In genomic region chr12:53244337-53244736, GRCh38 we compare ENCODE assay signal across 20 cellular contexts. TPM values are rescaled to one million over a fixed set of nuclear protein-coding genes. Genes with fewer than 3 reads are reported as not detected.
DNase-seq lines count a peak whose midpoint lies in the region; ATAC-seq and TF ChIP-seq lines count a peak whose summit lies in the region.
"Had no signal": no experiment of that assay in that cellular context is flagged by ENCODE, and none has a peak within 500 bp of the region (broad histone marks: within the 10 kb centered on the region; RNA-seq: fewer than 3 reads in every experiment).

No MANE protein-coding gene starts in this region.

- DNase-seq in MM.1S (no peak), left ventricle myocardium superior (no peak), NCI-H1694 (lab: John Stamatoyannopoulos, UW) (no peak)
- DNase-seq: activated CD4-positive, alpha-beta T cell treated with anti-CD3 and anti-CD28 coated beads for 4 hours; activated CD8-positive, alpha-beta memory T cell treated with anti-CD3 and anti-CD28 coated beads, Interleukin-2, amount 50 U/mL, for 48 hours; activated naive CD4-positive, alpha-beta T cell; kidney glomerular epithelial cell; NCI-H146; NCI-H226; NK-92 treated with Interleukin-12 subunit alpha and Interleukin-12 subunit beta, amount 100 ng/mL, for 24 hours; stimulated activated CD4-positive, alpha-beta T cell treated with anti-CD3 and anti-CD28 coated beads, Interleukin-15, amount 100 ng/mL, for 24 hours; stimulated activated naive CD4-positive, alpha-beta T cell treated with Interleukin-2 at 50 U/mL for 16 hours; T-helper 9 cell had no signal

- no peaks in the 10 kb centered on the region for H3K36me3 ChIP-seq in MM.1S (replicated peaks; ENCODE audit: insufficient read depth, low read length)
- no peaks in the 10 kb centered on the region for H3K36me3 ChIP-seq in OCI-LY3 (replicated peaks; ENCODE audit: low read depth, low read length)
- H3K36me3 ChIP-seq: ascending aorta, neutrophil, SJSA1 had no signal

- H3K4me1 ChIP-seq in MM.1S (ENCODE audit: low read length): peaks cover 12% of the 10 kb centered on the region
- peaks cover 13% of the 10 kb centered on the region for H3K4me1 ChIP-seq in OCI-LY3 (ENCODE audit: low read length)
- H3K4me1 ChIP-seq: ascending aorta, SJSA1 had no signal

- H3K27ac ChIP-seq in MM.1S (ENCODE audit: low read length) (no peak overlapping the region), OCI-LY3 (ENCODE audit: low read length) (no peak overlapping the region)
- H3K27ac ChIP-seq: ascending aorta, neutrophil, SJSA1 had no signal

- H4K20me1 ChIP-seq in MM.1S (ENCODE audit: insufficient read depth, low read length): no peaks in the 10 kb centered on the region
- H4K20me1 ChIP-seq in OCI-LY3 (ENCODE audit: insufficient read depth, low read length): no peaks in the 10 kb centered on the region

- H3K9me3 ChIP-seq in MM.1S (replicated peaks; ENCODE audit: insufficient read depth, low read length) (no peaks in the 10 kb centered on the region), OCI-LY3 (ENCODE audit: insufficient read depth, low read length) (no peaks in the 10 kb centered on the region)
- H3K9me3 ChIP-seq: ascending aorta, neutrophil, SJSA1 had no signal

- H3K9ac ChIP-seq in MM.1S (ENCODE audit: low read length) (no peak overlapping the region), OCI-LY3 (ENCODE audit: low read length) (no peak overlapping the region)

- no peaks in the 10 kb centered on the region for H3K9me2 ChIP-seq in MM.1S (replicated peaks; ENCODE audit: insufficient read depth, low read length)

- H3K27me3 ChIP-seq in MM.1S (replicated peaks; ENCODE audit: insufficient read depth, low read length) (no peaks in the 10 kb centered on the region), OCI-LY3 (ENCODE audit: low read depth, low read length) (peaks cover 17% of the 10 kb centered on the region; the same call in 1 of the 2 replicates)
- H3K27me3 ChIP-seq: ascending aorta had no signal

- ATAC-seq in left ventricle myocardium superior (peak; percentile 85), GM18502 (IDR thresholded peaks at IDR 0.05; ENCODE audit: poor library complexity, unreplicated experiment) (no peak)

- H2AFZ ChIP-seq in MM.1S (ENCODE audit: low read length) (peak overlapping the region; percentile 54; the same call in 1 of the 2 replicates), OCI-LY3 (ENCODE audit: low read depth, low read length) (peak overlapping the region; percentile 81; the same call in 1 of the 2 replicates)

- TF ChIP-seq CTCF in MM.1S (IDR thresholded peaks at IDR 0.05; ENCODE audit: low read length) (no peak), OCI-LY3 (IDR thresholded peaks at IDR 0.05; ENCODE audit: low read depth, low read length) (no peak)

- no peaks in the 10 kb centered on the region for H3K79me2 ChIP-seq in MM.1S (ENCODE audit: low read length)
- H3K79me2 ChIP-seq in OCI-LY3 (ENCODE audit: low read length): no peaks in the 10 kb centered on the region

- H3K4me2 ChIP-seq in MM.1S (ENCODE audit: low read depth, low read length) (peak overlapping the region; percentile 60), OCI-LY3 (ENCODE audit: low read length) (peak overlapping the region; percentile 77)

- peaks cover 9% of the 10 kb centered on the region; the same call in 1 of the 2 replicates for H3F3A ChIP-seq in MM.1S (ENCODE audit: insufficient read depth, low read length)

- H3K4me3 ChIP-seq in MM.1S (ENCODE audit: low read length) (no peak overlapping the region), OCI-LY3 (ENCODE audit: low read length) (peak overlapping the region; percentile 40; the same call in 1 of the 2 replicates)
- H3K4me3 ChIP-seq: ascending aorta, SJSA1 had no signal

- intact Hi-C loops in left ventricle myocardium superior (cut with micrococcal nuclease): no loop called here

RNA-seq across cellular contexts. Expression of gene RARG, which starts 12.3 kb away (rescaled TPM):
- 16.9 TPM for total RNA-seq in left ventricle myocardium superior

RNA-seq across cellular contexts. Expression of gene ESPL1, which starts 23.8 kb away (rescaled TPM):
- total RNA-seq in left ventricle myocardium superior: 0.17 TPM
- total RNA-seq: ascending aorta had no signal

RNA-seq across cellular contexts. Expression of gene ITGB7, which starts 37.3 kb away (rescaled TPM):
- 1.3 TPM for total RNA-seq in left ventricle myocardium superior
- total RNA-seq: HT1080, LHCN-M2 had no signal

RNA-seq across cellular contexts. Expression of gene PFDN5, which starts 51.0 kb away (rescaled TPM):
- 374 TPM for total RNA-seq in left ventricle myocardium superior

RNA-seq across cellular contexts. Expression of gene MYG1, which starts 55.2 kb away (rescaled TPM):
- total RNA-seq in left ventricle myocardium superior: 42.5 TPM
